Comparison of ENCODE assay signal across 2 cellular contexts in the genomic region with DNA sequence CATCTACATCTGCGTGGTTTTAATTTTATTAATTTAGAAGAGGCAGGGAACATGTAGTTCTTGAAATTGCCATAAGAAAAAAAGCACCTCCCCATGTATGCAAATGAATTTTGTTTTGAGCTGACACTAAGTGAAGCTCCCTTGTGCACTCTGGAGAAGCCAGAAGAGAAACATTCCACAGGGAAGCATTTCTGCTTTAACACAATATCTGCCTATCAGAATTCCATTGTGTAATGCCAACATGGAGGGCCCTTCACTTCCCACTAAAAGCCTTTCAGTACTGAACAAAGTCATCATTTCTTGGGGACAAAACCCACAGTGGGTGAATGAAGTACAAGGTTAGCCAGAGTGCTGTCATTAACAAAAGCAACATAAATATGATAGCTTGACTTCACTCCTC.
TF ChIP-seq lines count a peak whose summit lies in the region.

No MANE protein-coding gene starts in this region.

TF ChIP-seq in IMR-90, 13 proteins besides CTCF, POLR2A, EP300 and RAD21 (continued from another document):
- TF ChIP-seq, protein P1, sequence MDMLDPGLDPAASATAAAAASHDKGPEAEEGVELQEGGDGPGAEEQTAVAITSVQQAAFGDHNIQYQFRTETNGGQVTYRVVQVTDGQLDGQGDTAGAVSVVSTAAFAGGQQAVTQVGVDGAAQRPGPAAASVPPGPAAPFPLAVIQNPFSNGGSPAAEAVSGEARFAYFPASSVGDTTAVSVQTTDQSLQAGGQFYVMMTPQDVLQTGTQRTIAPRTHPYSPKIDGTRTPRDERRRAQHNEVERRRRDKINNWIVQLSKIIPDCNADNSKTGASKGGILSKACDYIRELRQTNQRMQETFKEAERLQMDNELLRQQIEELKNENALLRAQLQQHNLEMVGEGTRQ (IDR thresholded peaks at IDR 0.05; ENCODE audit: low read depth, low read length), result no peak
- TF ChIP-seq ELK1 (IDR thresholded peaks at IDR 0.05; ENCODE audit: borderline replicate concordance, low read depth, low read length) (no peak), FOS (IDR thresholded peaks at IDR 0.05; ENCODE audit: low read depth, low read length) (no peak), MAZ (IDR thresholded peaks at IDR 0.05; ENCODE audit: borderline replicate concordance, low read depth, low read length) (no peak), SMC3 (IDR thresholded peaks at IDR 0.05; ENCODE audit: low read depth, low read length) (no peak)

TF ChIP-seq in HEK293T, 16 proteins besides CTCF, POLR2A, EP300 and RAD21 (continued from another document):
- no peak for TF ChIP-seq PKNOX1 (IDR thresholded peaks at IDR 0.05)
